9 cellular contexts compared by ENCODE assay signal in the genomic region with DNA sequence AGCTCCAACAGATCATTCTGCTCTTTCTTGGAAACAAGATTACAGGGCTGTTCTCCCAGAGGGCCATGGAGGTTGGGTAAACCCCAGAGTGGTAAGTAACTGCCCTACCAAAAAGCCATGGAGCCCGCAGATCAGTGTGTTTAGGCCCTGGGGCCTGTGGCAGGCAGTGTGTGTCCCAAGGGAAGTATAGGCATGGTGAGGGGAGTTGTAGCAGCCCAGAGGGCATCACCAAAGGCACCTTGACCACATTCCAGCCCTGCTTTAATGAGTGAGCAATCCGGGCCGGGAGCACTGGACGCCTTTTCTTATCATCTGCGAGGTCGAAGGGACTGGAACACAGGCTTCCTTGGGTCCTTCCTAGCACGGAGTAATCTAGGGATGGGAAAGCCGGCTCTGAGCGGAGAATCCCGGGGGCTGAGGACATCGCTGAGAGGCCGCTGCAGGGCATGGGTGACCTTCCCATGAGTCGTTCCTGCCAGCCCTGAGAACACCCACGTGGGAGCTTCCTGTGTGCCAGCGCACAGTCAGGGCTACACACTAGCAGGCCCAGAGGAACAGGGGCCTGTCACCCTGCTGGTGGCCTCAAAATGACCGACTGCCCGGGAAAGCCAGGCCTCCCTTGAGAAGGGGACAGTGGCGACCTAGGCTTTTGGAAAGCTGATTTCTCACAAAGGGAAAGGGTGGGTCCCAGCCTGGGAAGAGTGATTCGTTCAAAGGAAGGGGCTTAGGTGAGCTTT.
DNase-seq lines count a peak whose midpoint lies in the region; ATAC-seq and TF ChIP-seq lines count a peak whose summit lies in the region.
"Had no signal": no experiment of that assay in that cellular context is flagged by ENCODE, and none has a peak within 500 bp of the region (broad histone marks: within the 10 kb centered on the region; RNA-seq: fewer than 3 reads in every experiment).

No MANE protein-coding gene starts in this region.

- H3K4me3 ChIP-seq in coronary artery (peak overlapping the region; percentile 76), muscle layer of colon (ENCODE audit: low read depth in 1 of 2, low read length in 2 of 2) (no peak overlapping the region)

- peaks cover 42% of the 10 kb centered on the region for H3K4me1 ChIP-seq in muscle layer of colon (ENCODE audit: insufficient read depth, low read length)

- H3K9me3 ChIP-seq in muscle layer of colon (ENCODE audit: low read length), result no peaks in the 10 kb centered on the region

- H3K27me3 ChIP-seq in muscle layer of colon (ENCODE audit: control insufficient read depth in 1 of 2, insufficient read depth in 2 of 2, low read length in 2 of 2), result no peaks in the 10 kb centered on the region

- ATAC-seq in HG02798 (IDR thresholded peaks at IDR 0.05; ENCODE audit: poor library complexity, unreplicated experiment), result no peak

- no peak for TF ChIP-seq CTCF in coronary artery (IDR thresholded peaks at IDR 0.05)

- no peaks in the 10 kb centered on the region for H3K36me3 ChIP-seq in muscle layer of colon (ENCODE audit: insufficient read depth, low read length)

- H3K27ac ChIP-seq in coronary artery (peak overlapping the region; percentile 93 to 96), muscle layer of colon (ENCODE audit: low read depth, low read length) (peak overlapping the region; percentile 65)

- DNase-seq in A172 (ENCODE audit: low spot score) (peak; percentile 21), HT1080 (ENCODE audit: low read depth) (peak; percentile 44), coronary artery (ENCODE audit: low spot score) (no peak), DMS153 (lab: John Stamatoyannopoulos, UW) (no peak), GM19240 (ENCODE audit: insufficient read length, low spot score) (no peak), SKM-1 treated with dmso at 0.1 percent for 144 hours (lab: John Stamatoyannopoulos, UW; ENCODE audit: unreplicated experiment) (no peak)
- DNase-seq: stimulated activated CD4-positive, alpha-beta T cell treated with anti-CD3 and anti-CD28 coated beads, Interleukin-1b, Interleukin-23, amount 100 ng/mL, for 48 hours had no signal

- H3K9ac ChIP-seq in muscle layer of colon (ENCODE audit: low read length), result no peak overlapping the region

Comparison
In these comparisons a context has a peak if more than half of its experiments do, and no peak if none do; other contexts are left out.
1. DNase-seq: peak in A172 (single experiment) and HT1080 (single experiment); none in coronary artery (single experiment), DMS153 (single experiment), GM19240 (single experiment) and SKM-1 treated with dmso at 0.1 percent for 144 hours (single experiment).